ENCODE assay signal across 19 cellular contexts in the genomic region with DNA sequence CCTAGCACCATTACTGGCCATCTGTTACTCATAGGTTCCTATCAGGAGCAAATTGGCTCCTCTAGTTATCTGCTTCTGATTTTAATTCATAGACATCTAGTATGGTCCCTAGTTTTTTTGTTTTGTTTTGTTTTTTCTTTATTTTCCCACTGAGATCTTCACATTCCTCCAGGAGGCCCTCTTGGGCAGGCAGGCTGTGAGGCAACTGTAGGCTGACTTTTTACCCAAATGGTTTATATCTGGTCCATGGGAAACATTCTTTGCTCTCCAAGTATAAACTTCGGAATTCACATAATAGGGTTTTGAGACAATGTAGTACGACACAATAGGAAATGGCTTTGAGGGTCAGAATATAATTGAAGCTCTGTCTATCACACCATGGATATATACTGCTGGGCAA.
"Had no signal": no experiment of that assay in that cellular context is flagged by ENCODE, and none has a peak within 500 bp of the region (broad histone marks: within the 10 kb centered on the region; RNA-seq: fewer than 3 reads in every experiment).

No MANE protein-coding gene starts in this region.

- ATAC-seq: activated CD4-positive, CD25-positive, alpha-beta regulatory T cell treated with anti-CD3 and anti-CD28 coated beads, Interleukin-2, amount 50 U/mL, for 24 hours; gastroesophageal sphincter; heart right ventricle; SK-N-SH treated with all-trans-retinoic acid at 6 μM for 48 hours; stimulated activated naive CD8-positive, alpha-beta T cell treated with anti-CD3 and anti-CD28 coated beads, Interleukin-15, Interleukin-2, amounts not matched to agents 100 U/mL and 50 U/mL, for 24 hours had no signal

- H3K9me3 ChIP-seq: adrenal gland, gastroesophageal sphincter, heart right ventricle had no signal

- H3K27me3 ChIP-seq: adrenal gland, cardiac muscle cell, gastroesophageal sphincter, heart right ventricle had no signal

- H3K4me3 ChIP-seq: adrenal gland, cardiac muscle cell, gastroesophageal sphincter, heart right ventricle had no signal

- H3K36me3 ChIP-seq: adrenal gland, cardiac muscle cell, gastroesophageal sphincter, heart right ventricle had no signal

- DNase-seq: activated CD4-positive, alpha-beta T cell treated with anti-CD3 and anti-CD28 coated beads, Interleukin-2, amount 50 U/mL, for 1 hour; activated CD8-positive, alpha-beta memory T cell treated with anti-CD3 and anti-CD28 coated beads for 24 hours; activated CD8-positive, alpha-beta memory T cell treated with anti-CD3 and anti-CD28 coated beads, Interleukin-2, amount 50 U/mL, for 48 hours; activated gamma-delta T cell; adrenal gland; endodermal cell; heart right ventricle; immature natural killer cell; retina; SIG-M5; stimulated activated naive CD8-positive, alpha-beta T cell treated with anti-CD3 and anti-CD28 coated beads, Interleukin-15, Interleukin-2, amounts not matched to agents 100 U/mL and 50 U/mL, for 24 hours; T-helper 1 cell; T-helper 9 cell; trophoblast cell had no signal

- H3K27ac ChIP-seq: adrenal gland, cardiac muscle cell, epithelial cell of prostate, gastroesophageal sphincter, heart right ventricle had no signal

- H3K4me1 ChIP-seq: adrenal gland, gastroesophageal sphincter, heart right ventricle had no signal
